1 cellular context compared by ENCODE assay signal in genomic region chr19:43595999-43596841, GRCh38.
A peak's percentile ranks its signal among the peaks of the same experiment; 100 is the strongest.
TF ChIP-seq lines count a peak whose summit lies in the region.

A gene with protein sequence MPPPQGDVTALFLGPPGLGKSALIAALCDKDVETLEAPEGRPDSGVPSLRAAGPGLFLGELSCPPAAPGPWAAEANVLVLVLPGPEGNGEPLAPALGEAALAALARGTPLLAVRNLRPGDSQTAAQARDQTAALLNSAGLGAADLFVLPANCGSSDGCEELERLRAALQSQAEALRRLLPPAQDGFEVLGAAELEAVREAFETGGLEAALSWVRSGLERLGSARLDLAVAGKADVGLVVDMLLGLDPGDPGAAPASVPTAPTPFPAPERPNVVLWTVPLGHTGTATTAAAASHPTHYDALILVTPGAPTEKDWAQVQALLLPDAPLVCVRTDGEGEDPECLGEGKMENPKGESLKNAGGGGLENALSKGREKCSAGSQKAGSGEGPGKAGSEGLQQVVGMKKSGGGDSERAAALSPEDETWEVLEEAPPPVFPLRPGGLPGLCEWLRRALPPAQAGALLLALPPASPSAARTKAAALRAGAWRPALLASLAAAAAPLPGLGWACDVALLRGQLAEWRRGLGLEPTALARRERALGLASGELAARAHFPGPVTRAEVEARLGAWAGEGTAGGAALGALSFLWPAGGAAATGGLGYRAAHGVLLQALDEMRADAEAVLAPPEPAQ (minus strand): TSS chr19:43596134. CDS start chr19:43595338, 796 bp downstream.
ZNF576 (plus strand) TSS chr19:43596595; CDS start chr19:43597109, 514 bp downstream.

TF ChIP-seq in HEK293, 187 proteins besides CTCF, POLR2A, EP300 and RAD21 (continued from another document):
- TF ChIP-seq ZSCAN23 (tag by site-specific recombination; IDR thresholded peaks at IDR 0.05): peak; percentile 61; the same call in 1 of the 2 replicates
- TF ChIP-seq ZNF24 (tag by site-specific recombination; IDR thresholded peaks at IDR 0.05): peak; percentile 98
- peak; percentile 97 for TF ChIP-seq ZNF629 (tag by site-specific recombination; IDR thresholded peaks at IDR 0.05)
- TF ChIP-seq ZFP69B (tag by site-specific recombination; IDR thresholded peaks at IDR 0.05): peak; percentile 76
- TF ChIP-seq ZNF266 (tag by site-specific recombination; IDR thresholded peaks at IDR 0.05; ENCODE audit: low read depth): no peak
- peak; percentile 98 for TF ChIP-seq EGR2 (tag by site-specific recombination; IDR thresholded peaks at IDR 0.05; ENCODE audit: low read depth)
- TF ChIP-seq ZSCAN4 (tag by site-specific recombination; IDR thresholded peaks at IDR 0.05): no peak
- TF ChIP-seq HOXD13 (CRISPR knock-in tag; IDR thresholded peaks at IDR 0.05; ENCODE audit: borderline replicate concordance): no peak
- TF ChIP-seq ZNF366 (tag by site-specific recombination; conservative IDR thresholded peaks at IDR 0.05): no peak; the same call in 1 of the 2 replicates
- TF ChIP-seq, protein P1, sequence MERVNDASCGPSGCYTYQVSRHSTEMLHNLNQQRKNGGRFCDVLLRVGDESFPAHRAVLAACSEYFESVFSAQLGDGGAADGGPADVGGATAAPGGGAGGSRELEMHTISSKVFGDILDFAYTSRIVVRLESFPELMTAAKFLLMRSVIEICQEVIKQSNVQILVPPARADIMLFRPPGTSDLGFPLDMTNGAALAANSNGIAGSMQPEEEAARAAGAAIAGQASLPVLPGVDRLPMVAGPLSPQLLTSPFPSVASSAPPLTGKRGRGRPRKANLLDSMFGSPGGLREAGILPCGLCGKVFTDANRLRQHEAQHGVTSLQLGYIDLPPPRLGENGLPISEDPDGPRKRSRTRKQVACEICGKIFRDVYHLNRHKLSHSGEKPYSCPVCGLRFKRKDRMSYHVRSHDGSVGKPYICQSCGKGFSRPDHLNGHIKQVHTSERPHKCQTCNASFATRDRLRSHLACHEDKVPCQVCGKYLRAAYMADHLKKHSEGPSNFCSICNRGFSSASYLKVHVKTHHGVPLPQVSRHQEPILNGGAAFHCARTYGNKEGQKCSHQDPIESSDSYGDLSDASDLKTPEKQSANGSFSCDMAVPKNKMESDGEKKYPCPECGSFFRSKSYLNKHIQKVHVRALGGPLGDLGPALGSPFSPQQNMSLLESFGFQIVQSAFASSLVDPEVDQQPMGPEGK (tag by site-specific recombination; IDR thresholded peaks at IDR 0.05): peak; percentile 87
- no peak; the same call in 1 of the 2 replicates for TF ChIP-seq ZNF785 (tag by site-specific recombination; IDR thresholded peaks at IDR 0.05)
- peak; percentile 100 for TF ChIP-seq KLF9 (tag by site-specific recombination; IDR thresholded peaks at IDR 0.05; ENCODE audit: low read depth)
- TF ChIP-seq, protein P2, sequence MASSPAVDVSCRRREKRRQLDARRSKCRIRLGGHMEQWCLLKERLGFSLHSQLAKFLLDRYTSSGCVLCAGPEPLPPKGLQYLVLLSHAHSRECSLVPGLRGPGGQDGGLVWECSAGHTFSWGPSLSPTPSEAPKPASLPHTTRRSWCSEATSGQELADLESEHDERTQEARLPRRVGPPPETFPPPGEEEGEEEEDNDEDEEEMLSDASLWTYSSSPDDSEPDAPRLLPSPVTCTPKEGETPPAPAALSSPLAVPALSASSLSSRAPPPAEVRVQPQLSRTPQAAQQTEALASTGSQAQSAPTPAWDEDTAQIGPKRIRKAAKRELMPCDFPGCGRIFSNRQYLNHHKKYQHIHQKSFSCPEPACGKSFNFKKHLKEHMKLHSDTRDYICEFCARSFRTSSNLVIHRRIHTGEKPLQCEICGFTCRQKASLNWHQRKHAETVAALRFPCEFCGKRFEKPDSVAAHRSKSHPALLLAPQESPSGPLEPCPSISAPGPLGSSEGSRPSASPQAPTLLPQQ (tag by site-specific recombination; IDR thresholded peaks at IDR 0.05): peak; percentile 89
- TF ChIP-seq GLIS2 (tag by site-specific recombination; IDR thresholded peaks at IDR 0.05): peak; percentile 93
- TF ChIP-seq ZNF324 (tag by site-specific recombination; IDR thresholded peaks at IDR 0.05): peak; percentile 98
- no peak for TF ChIP-seq ZNF211 (tag by site-specific recombination; IDR thresholded peaks at IDR 0.05; ENCODE audit: low read depth)
- peak; percentile 100 for TF ChIP-seq SCRT2 (tag by site-specific recombination; IDR thresholded peaks at IDR 0.05)
- TF ChIP-seq ZBTB8A (tag by site-specific recombination; IDR thresholded peaks at IDR 0.05): peak; percentile 87
- TF ChIP-seq SP7 (tag by site-specific recombination; IDR thresholded peaks at IDR 0.05): peak; percentile 93
